ENCODE assay signal across 1 cellular context in the genomic region with DNA sequence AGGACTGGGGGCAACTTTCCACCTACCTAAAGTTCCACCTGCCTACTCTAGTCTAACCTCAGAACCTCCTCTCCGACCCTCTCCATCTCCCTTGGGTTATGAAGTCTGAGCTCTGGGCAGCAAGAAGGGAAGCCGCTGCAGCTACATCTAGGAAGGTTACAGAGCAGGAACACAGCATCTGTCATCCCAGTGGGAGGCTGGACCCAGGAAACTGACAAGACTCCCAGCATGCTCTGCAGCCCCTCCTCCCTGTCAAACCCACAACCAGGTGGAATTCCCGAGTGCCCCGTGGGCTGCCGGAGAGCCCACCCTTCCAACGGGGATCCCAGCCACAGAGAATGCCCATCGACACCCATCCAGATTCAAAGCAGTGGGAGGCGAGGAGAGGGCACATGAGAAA.
TF ChIP-seq lines count a peak whose summit lies in the region.

No MANE protein-coding gene starts in this region.

TF ChIP-seq in HCT116, 20 proteins besides CTCF, POLR2A, EP300 and RAD21 (continued from another document):
- TF ChIP-seq, protein P1, sequence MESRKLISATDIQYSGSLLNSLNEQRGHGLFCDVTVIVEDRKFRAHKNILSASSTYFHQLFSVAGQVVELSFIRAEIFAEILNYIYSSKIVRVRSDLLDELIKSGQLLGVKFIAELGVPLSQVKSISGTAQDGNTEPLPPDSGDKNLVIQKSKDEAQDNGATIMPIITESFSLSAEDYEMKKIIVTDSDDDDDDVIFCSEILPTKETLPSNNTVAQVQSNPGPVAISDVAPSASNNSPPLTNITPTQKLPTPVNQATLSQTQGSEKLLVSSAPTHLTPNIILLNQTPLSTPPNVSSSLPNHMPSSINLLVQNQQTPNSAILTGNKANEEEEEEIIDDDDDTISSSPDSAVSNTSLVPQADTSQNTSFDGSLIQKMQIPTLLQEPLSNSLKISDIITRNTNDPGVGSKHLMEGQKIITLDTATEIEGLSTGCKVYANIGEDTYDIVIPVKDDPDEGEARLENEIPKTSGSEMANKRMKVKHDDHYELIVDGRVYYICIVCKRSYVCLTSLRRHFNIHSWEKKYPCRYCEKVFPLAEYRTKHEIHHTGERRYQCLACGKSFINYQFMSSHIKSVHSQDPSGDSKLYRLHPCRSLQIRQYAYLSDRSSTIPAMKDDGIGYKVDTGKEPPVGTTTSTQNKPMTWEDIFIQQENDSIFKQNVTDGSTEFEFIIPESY (IDR thresholded peaks at IDR 0.05; ENCODE audit: extremely low read depth, insufficient replicate concordance, low read length) = no peak
- TF ChIP-seq, protein P2, sequence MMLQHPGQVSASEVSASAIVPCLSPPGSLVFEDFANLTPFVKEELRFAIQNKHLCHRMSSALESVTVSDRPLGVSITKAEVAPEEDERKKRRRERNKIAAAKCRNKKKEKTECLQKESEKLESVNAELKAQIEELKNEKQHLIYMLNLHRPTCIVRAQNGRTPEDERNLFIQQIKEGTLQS (IDR thresholded peaks at IDR 0.05) = no peak
- TF ChIP-seq ELF1 (IDR thresholded peaks at IDR 0.05; ENCODE audit: borderline replicate concordance, low read depth) (no peak), JUND (IDR thresholded peaks at IDR 0.05) (no peak), ZFX (IDR thresholded peaks at IDR 0.05) (no peak), EZH2 (IDR thresholded peaks at IDR 0.05) (no peak), ZNF274 (IDR thresholded peaks at IDR 0.05; ENCODE audit: low read depth, low read length) (no peak), EGR1 (IDR thresholded peaks at IDR 0.05; ENCODE audit: low read depth) (no peak), YY1 (IDR thresholded peaks at IDR 0.05; ENCODE audit: extremely low read depth, insufficient replicate concordance, low read depth, low read length) (no peak), TCF7L2 (IDR thresholded peaks at IDR 0.05; ENCODE audit: borderline replicate concordance, extremely low read depth, insufficient read depth, insufficient read length) (no peak), SRF (IDR thresholded peaks at IDR 0.05; ENCODE audit: low read depth) (no peak), POLR2AphosphoS5 (IDR thresholded peaks at IDR 0.05; ENCODE audit: low read depth, low read length) (no peak)
- TF ChIP-seq, protein P3, sequence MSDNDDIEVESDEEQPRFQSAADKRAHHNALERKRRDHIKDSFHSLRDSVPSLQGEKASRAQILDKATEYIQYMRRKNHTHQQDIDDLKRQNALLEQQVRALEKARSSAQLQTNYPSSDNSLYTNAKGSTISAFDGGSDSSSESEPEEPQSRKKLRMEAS (IDR thresholded peaks at IDR 0.05) = no peak
- TF ChIP-seq, protein P4, sequence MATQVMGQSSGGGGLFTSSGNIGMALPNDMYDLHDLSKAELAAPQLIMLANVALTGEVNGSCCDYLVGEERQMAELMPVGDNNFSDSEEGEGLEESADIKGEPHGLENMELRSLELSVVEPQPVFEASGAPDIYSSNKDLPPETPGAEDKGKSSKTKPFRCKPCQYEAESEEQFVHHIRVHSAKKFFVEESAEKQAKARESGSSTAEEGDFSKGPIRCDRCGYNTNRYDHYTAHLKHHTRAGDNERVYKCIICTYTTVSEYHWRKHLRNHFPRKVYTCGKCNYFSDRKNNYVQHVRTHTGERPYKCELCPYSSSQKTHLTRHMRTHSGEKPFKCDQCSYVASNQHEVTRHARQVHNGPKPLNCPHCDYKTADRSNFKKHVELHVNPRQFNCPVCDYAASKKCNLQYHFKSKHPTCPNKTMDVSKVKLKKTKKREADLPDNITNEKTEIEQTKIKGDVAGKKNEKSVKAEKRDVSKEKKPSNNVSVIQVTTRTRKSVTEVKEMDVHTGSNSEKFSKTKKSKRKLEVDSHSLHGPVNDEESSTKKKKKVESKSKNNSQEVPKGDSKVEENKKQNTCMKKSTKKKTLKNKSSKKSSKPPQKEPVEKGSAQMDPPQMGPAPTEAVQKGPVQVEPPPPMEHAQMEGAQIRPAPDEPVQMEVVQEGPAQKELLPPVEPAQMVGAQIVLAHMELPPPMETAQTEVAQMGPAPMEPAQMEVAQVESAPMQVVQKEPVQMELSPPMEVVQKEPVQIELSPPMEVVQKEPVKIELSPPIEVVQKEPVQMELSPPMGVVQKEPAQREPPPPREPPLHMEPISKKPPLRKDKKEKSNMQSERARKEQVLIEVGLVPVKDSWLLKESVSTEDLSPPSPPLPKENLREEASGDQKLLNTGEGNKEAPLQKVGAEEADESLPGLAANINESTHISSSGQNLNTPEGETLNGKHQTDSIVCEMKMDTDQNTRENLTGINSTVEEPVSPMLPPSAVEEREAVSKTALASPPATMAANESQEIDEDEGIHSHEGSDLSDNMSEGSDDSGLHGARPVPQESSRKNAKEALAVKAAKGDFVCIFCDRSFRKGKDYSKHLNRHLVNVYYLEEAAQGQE (IDR thresholded peaks at IDR 0.05; ENCODE audit: low read depth) = no peak
